In genomic region chr7:158236400-158236799, GRCh38 we compare ENCODE assay signal across 32 cellular contexts.
"Had no signal": no experiment of that assay in that cellular context is flagged by ENCODE, and none has a peak within 500 bp of the region (broad histone marks: within the 10 kb centered on the region; RNA-seq: fewer than 3 reads in every experiment).

No MANE protein-coding gene starts in this region.

- H3K36me3 ChIP-seq: ascending aorta, cardiac muscle cell, Peyer's patch, SJSA1 had no signal

- H3K9me3 ChIP-seq: Peyer's patch had no signal

- DNase-seq: activated CD4-positive, alpha-beta memory T cell treated with anti-CD3 and anti-CD28 coated beads for 36 hours; activated CD4-positive, alpha-beta T cell treated with anti-CD3 and anti-CD28 coated beads, Interleukin-2, amount 10 ng/mL, durations not matched to agents 7 days and 5 days; activated CD8-positive, alpha-beta memory T cell treated with anti-CD3 and anti-CD28 coated beads, Interleukin-2, amount 50 U/mL, for 4 hours; activated effector memory CD4-positive, alpha-beta T cell treated with Interleukin-2 at 50 U/mL for 16 hours; activated naive CD4-positive, alpha-beta T cell treated with anti-CD3 and anti-CD28 coated beads, Interleukin-2, amount 10 ng/mL, durations not matched to agents 7 days and 5 days; activated T-cell treated with anti-CD3 and anti-CD28 coated beads for 4 hours; activated T-cell treated with anti-CD3 and anti-CD28 coated beads, Interleukin-2, amount 50 U/mL, for 4 hours; amygdala; MM.1S; MV-4-11; NCI-H1092; NCI-H1417 treated with DMSO at 0.1 percent for 48 hours; NCI-H187 treated with DMSO at 0.1 percent for 48 hours; NCI-H2081; NCI-H345; NCI-H526; NCI-H748 treated with DMSO at 0.1 percent for 48 hours; NK-92 treated with Interleukin-12 subunit alpha and Interleukin-12 subunit beta, amount 100 ng/mL, for 24 hours; PC-3; RPMI8226; SHP77 treated with DMSO at 0.1 percent for 48 hours; SK-N-SH had no signal

- ATAC-seq: activated T-cell treated with anti-CD3 and anti-CD28 coated beads, Interleukin-2, amount 50 U/mL, for 4 hours; PC-3 had no signal

- H3K27me3 ChIP-seq: ascending aorta, cardiac muscle cell, Peyer's patch, SJSA1 had no signal

- H3K4me1 ChIP-seq: ascending aorta, Peyer's patch, SJSA1 had no signal

- H3K4me3 Mint-ChIP-seq: activated CD4-positive, alpha-beta memory T cell treated with anti-CD3 and anti-CD28 coated beads for 36 hours; activated CD4-positive, alpha-beta T cell treated with anti-CD3 and anti-CD28 coated beads, Interleukin-2, amount 10 ng/mL, durations not matched to agents 7 days and 5 days; activated naive CD4-positive, alpha-beta T cell treated with anti-CD3 and anti-CD28 coated beads, Interleukin-2, amount 10 ng/mL, durations not matched to agents 7 days and 5 days; activated naive CD8-positive, alpha-beta T cell; activated T-cell treated with anti-CD3 and anti-CD28 coated beads, Interleukin-2, amount 50 U/mL, for 4 hours; activated T-helper 1 cell treated with anti-CD3 and anti-CD28 coated beads, Interleukin-12 subunit alpha, Interleukin-12 subunit beta, Interleukin-2, Interleukin-4 antibody, amounts not matched to agents 30 ng/mL and 10 ng/mL and 1 ng/mL, durations not matched to agents 14 hours and 24 hours and 36 hours; central memory CD8-positive, alpha-beta T cell; T-helper 1 cell treated with Interleukin-12 subunit alpha and Interleukin-12 subunit beta and Interleukin-4 antibody, amounts not matched to agents 30 μg/mL and 1 μg/mL, for 36 hours; T-helper 2 cell treated with Interferon-gamma antibody and Interleukin-4, amounts not matched to agents 5 μg/mL and 100 μg/mL, for 36 hours had no signal

- H3K27me3 Mint-ChIP-seq: activated CD4-positive, alpha-beta T cell treated with anti-CD3 and anti-CD28 coated beads, Interleukin-2, amount 10 ng/mL, durations not matched to agents 7 days and 5 days; activated naive CD4-positive, alpha-beta T cell treated with anti-CD3 and anti-CD28 coated beads, Interleukin-2, amount 10 ng/mL, durations not matched to agents 7 days and 5 days had no signal

- H3K4me1 Mint-ChIP-seq: activated CD4-positive, alpha-beta T cell treated with anti-CD3 and anti-CD28 coated beads, Interleukin-2, amount 10 ng/mL, durations not matched to agents 7 days and 5 days; activated naive CD4-positive, alpha-beta T cell treated with anti-CD3 and anti-CD28 coated beads, Interleukin-2, amount 10 ng/mL, durations not matched to agents 7 days and 5 days; central memory CD8-positive, alpha-beta T cell had no signal

- H3K27ac ChIP-seq: ascending aorta, cardiac muscle cell, KMS-11, Peyer's patch, SJSA1 had no signal

- H3K27ac Mint-ChIP-seq: activated CD4-positive, alpha-beta memory T cell treated with anti-CD3 and anti-CD28 coated beads for 36 hours; activated CD4-positive, alpha-beta T cell treated with anti-CD3 and anti-CD28 coated beads, Interleukin-2, amount 10 ng/mL, durations not matched to agents 7 days and 5 days; activated naive CD4-positive, alpha-beta T cell treated with anti-CD3 and anti-CD28 coated beads, Interleukin-2, amount 10 ng/mL, durations not matched to agents 7 days and 5 days; activated naive CD8-positive, alpha-beta T cell; activated T-helper 1 cell treated with anti-CD3 and anti-CD28 coated beads, Interleukin-12 subunit alpha, Interleukin-12 subunit beta, Interleukin-2, Interleukin-4 antibody, amounts not matched to agents 30 ng/mL and 10 ng/mL and 1 ng/mL, durations not matched to agents 14 hours and 24 hours and 36 hours; T-helper 1 cell treated with Interleukin-12 subunit alpha and Interleukin-12 subunit beta and Interleukin-4 antibody, amounts not matched to agents 30 μg/mL and 1 μg/mL, for 36 hours; T-helper 2 cell treated with Interferon-gamma antibody and Interleukin-4, amounts not matched to agents 5 μg/mL and 100 μg/mL, for 36 hours had no signal

- H3K36me3 Mint-ChIP-seq: activated CD4-positive, alpha-beta memory T cell treated with anti-CD3 and anti-CD28 coated beads for 36 hours; activated naive CD4-positive, alpha-beta T cell treated with anti-CD3 and anti-CD28 coated beads, Interleukin-2, amount 10 ng/mL, durations not matched to agents 7 days and 5 days; activated naive CD8-positive, alpha-beta T cell had no signal

- H3K4me3 ChIP-seq: ascending aorta, cardiac muscle cell, Peyer's patch, SJSA1 had no signal
